19 cellular contexts compared by ENCODE assay signal in the genomic region with DNA sequence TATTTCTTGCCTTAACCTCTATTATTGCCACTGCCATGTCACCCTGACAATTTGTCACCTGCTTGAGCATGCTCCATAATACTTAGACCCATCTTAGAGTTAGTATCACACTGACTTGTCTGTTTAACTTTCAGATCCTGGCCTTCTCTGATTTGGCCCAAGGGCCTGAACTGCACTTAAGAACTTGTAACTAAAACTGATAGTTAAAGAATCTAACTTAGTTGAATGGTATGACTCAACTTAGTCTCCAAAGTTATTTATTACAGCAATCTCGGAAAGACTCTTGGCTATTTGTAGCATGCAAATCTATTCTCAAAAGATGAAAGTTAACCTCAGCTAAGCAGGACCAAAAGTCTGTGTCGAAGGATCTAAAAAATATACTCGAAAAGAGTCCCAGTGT.
DNase-seq lines count a peak whose midpoint lies in the region; ATAC-seq lines count a peak whose summit lies in the region.
"Had no signal": no experiment of that assay in that cellular context is flagged by ENCODE, and none has a peak within 500 bp of the region (broad histone marks: within the 10 kb centered on the region; RNA-seq: fewer than 3 reads in every experiment).

No MANE protein-coding gene starts in this region.

- peaks cover 0 to 32% of the 10 kb centered on the region in 2 donors for H3K27me3 Mint-ChIP-seq in T-cell

- POLR2A ChIA-PET in T-cell (lab: Charles Lee) = no interaction called here

- ATAC-seq in GM18517 (IDR thresholded peaks at IDR 0.05; ENCODE audit: unreplicated experiment) = peak; percentile 71
- ATAC-seq in GM19455 (IDR thresholded peaks at IDR 0.05; ENCODE audit: unreplicated experiment) = peak; percentile 70
- ATAC-seq in HG02840 (IDR thresholded peaks at IDR 0.05; ENCODE audit: low FRiP score, unreplicated experiment) = peak; percentile 72
- ATAC-seq in HG03354 (IDR thresholded peaks at IDR 0.05; ENCODE audit: poor library complexity, severe bottlenecking, unreplicated experiment) = peak; percentile 78
- no peak for ATAC-seq in T-cell (replicated peaks in 1 of 4)
- ATAC-seq: HCT116, Right ventricle myocardium inferior had no signal

- no peak overlapping the region for H3K27ac Mint-ChIP-seq in T-cell

- H3K4me3 Mint-ChIP-seq in T-cell = no peak overlapping the region

- DNase-seq in activated CD4-positive, alpha-beta T cell treated with anti-CD3 and anti-CD28 coated beads, Interleukin-2, amount 50 U/mL, for 48 hours = no peak
- no peak for DNase-seq in ureter (ENCODE audit: low spot score)
- DNase-seq in T-cell = no peak
- no peak for DNase-seq in pons (ENCODE audit: low spot score)
- DNase-seq: activated CD4-positive, alpha-beta T cell treated with anti-CD3 and anti-CD28 coated beads for 4 hours; activated effector memory CD4-positive, alpha-beta T cell treated with anti-CD3 and anti-CD28 coated beads, Interleukin-2, amount 50 U/mL, for 16 hours; adrenal gland; dermis blood vessel endothelial cell; Kasumi-1; NCI-H1105 treated with DMSO at 0.1 percent for 48 hours; NCI-H69; stimulated activated CD8-positive, alpha-beta memory T cell treated with anti-CD3 and anti-CD28 coated beads, Interleukin-4, amount 100 ng/mL, for 48 hours; uterus had no signal

- H3K4me1 Mint-ChIP-seq in T-cell = no peaks in the 10 kb centered on the region

- H3K9me3 Mint-ChIP-seq in T-cell = no peaks in the 10 kb centered on the region

- no peaks in the 10 kb centered on the region for H3K36me3 Mint-ChIP-seq in T-cell

- CTCF ChIA-PET in T-cell (lab: Charles Lee) = no interaction called here

Comparison
In these comparisons a context has a peak if more than half of its experiments do, and no peak if none do; other contexts are left out.
1. ATAC-seq: peak in GM18517 (single experiment), GM19455 (single experiment), HG02840 (single experiment) and HG03354 (single experiment); none in T-cell (0 of 4).